In genomic region chr3:88433572-88433971, GRCh38 we compare ENCODE assay signal across 11 cellular contexts.
DNase-seq lines count a peak whose midpoint lies in the region; ATAC-seq and TF ChIP-seq lines count a peak whose summit lies in the region.
"Had no signal": no experiment of that assay in that cellular context is flagged by ENCODE, and none has a peak within 500 bp of the region (broad histone marks: within the 10 kb centered on the region; RNA-seq: fewer than 3 reads in every experiment).

No MANE protein-coding gene starts in this region.

- H3K36me3 ChIP-seq in MM.1S (replicated peaks; ENCODE audit: insufficient read depth, low read length): no peaks in the 10 kb centered on the region
- H3K36me3 ChIP-seq in spleen: no peaks in the 10 kb centered on the region
- no peaks in the 10 kb centered on the region for H3K36me3 ChIP-seq in aorta (ENCODE audit: control insufficient read depth in 1 of 2, insufficient read depth in 2 of 2, low read length in 1 of 2)
- H3K36me3 ChIP-seq in tibial artery: no peaks in the 10 kb centered on the region
- H3K36me3 ChIP-seq in smooth muscle cell (ENCODE audit: low read depth): no peaks in the 10 kb centered on the region

- peak overlapping the region; percentile 69 for H3K4me2 ChIP-seq in MM.1S (ENCODE audit: low read depth, low read length)
- H3K4me2 ChIP-seq in smooth muscle cell: no peak overlapping the region

- intact Hi-C loops in spleen (cut with DNase I; ENCODE audit: low total_unique reads) (no loop called here), aorta (cut with DNase I) (no loop called here), tibial artery (cut with DNase I; ENCODE audit: low total_unique reads) (no loop called here)

- TF ChIP-seq CTCF in MM.1S (IDR thresholded peaks at IDR 0.05; ENCODE audit: low read length) (no peak), spleen (IDR thresholded peaks at IDR 0.05 in 8 of 11, conservative IDR thresholded peaks at IDR 0.05 in 3 of 11) (no peak), tibial artery (IDR thresholded peaks at IDR 0.05) (no peak), smooth muscle cell (IDR thresholded peaks at IDR 0.05; ENCODE audit: borderline replicate concordance, insufficient read depth, poor library complexity, severe bottlenecking) (no peak)

- peak overlapping the region; percentile 60 for H3K27ac ChIP-seq in MM.1S (ENCODE audit: low read length)
- peak overlapping the region in 3 of 8 donors; percentile 17 to 53 (median 48) for H3K27ac ChIP-seq in spleen
- H3K27ac ChIP-seq in aorta (ENCODE audit: low read depth in 1 of 2, low read length in 2 of 2): no peak overlapping the region
- H3K27ac ChIP-seq in tibial artery: no peak overlapping the region
- H3K27ac ChIP-seq in smooth muscle cell (ENCODE audit: low read depth): no peak overlapping the region
- H3K27ac ChIP-seq: 22Rv1 had no signal

- H4K20me1 ChIP-seq in MM.1S (ENCODE audit: insufficient read depth, low read length) (no peaks in the 10 kb centered on the region), smooth muscle cell (ENCODE audit: low read depth) (no peaks in the 10 kb centered on the region)

- H3K9me3 ChIP-seq in MM.1S (replicated peaks; ENCODE audit: insufficient read depth, low read length) (no peaks in the 10 kb centered on the region), spleen (no peaks in the 10 kb centered on the region), aorta (ENCODE audit: control insufficient read depth, low read length) (no peaks in the 10 kb centered on the region), tibial artery (no peaks in the 10 kb centered on the region), smooth muscle cell (replicated peaks; ENCODE audit: low read depth) (no peaks in the 10 kb centered on the region)

- ATAC-seq in HG02759 (IDR thresholded peaks at IDR 0.05; ENCODE audit: unreplicated experiment): peak; percentile 96
- no peak for ATAC-seq in aorta (ENCODE audit: low FRiP score)
- ATAC-seq: left cardiac atrium had no signal

- peak; percentile 66 for DNase-seq in DMS 273 (lab: John Stamatoyannopoulos, UW; ENCODE audit: unreplicated experiment)
- no peak for DNase-seq in DMS 273 treated with DMSO at 0.1 percent for 48 hours (lab: John Stamatoyannopoulos, UW)
- peak; percentile 83 for DNase-seq in MM.1S
- DNase-seq in spleen: peak; percentile 44
- DNase-seq in aorta: no peak
- no peak for DNase-seq in tibial artery
- DNase-seq in smooth muscle cell (lab: John Stamatoyannopoulos, UW; ENCODE audit: unreplicated experiment): no peak
- DNase-seq: effector CD8-positive, alpha-beta T cell; left cardiac atrium had no signal

- 18 to 27% (median 24%) methylated on average over 2 of the region's 2 CpGs for WGBS in spleen, 5 donors
- WGBS in aorta, 2 donors: 6 to 11% methylated on average over 2 of the region's 2 CpGs
- 79% methylated on average over 2 of the region's 2 CpGs for WGBS in smooth muscle cell (ENCODE audit: low lambda C conversion rate)

- peak overlapping the region; percentile 2; the same call in 1 of the 2 replicates for H3K9ac ChIP-seq in MM.1S (ENCODE audit: low read length)
- no peak overlapping the region for H3K9ac ChIP-seq in smooth muscle cell (ENCODE audit: low read depth)

- no peaks in the 10 kb centered on the region for H3K79me2 ChIP-seq in MM.1S (ENCODE audit: low read length)
- no peaks in the 10 kb centered on the region for H3K79me2 ChIP-seq in smooth muscle cell (ENCODE audit: low read depth)

- peaks cover 22% of the 10 kb centered on the region for H3K4me1 ChIP-seq in MM.1S (ENCODE audit: low read length)
- peaks cover 0 to 24% (median 3%) of the 10 kb centered on the region in 6 donors for H3K4me1 ChIP-seq in spleen
- no peaks in the 10 kb centered on the region for H3K4me1 ChIP-seq in aorta (ENCODE audit: control insufficient read depth in 1 of 2, insufficient read depth in 2 of 2, low read length in 2 of 2)
- peaks cover 0 to 6% (median 0%) of the 10 kb centered on the region in 4 donors for H3K4me1 ChIP-seq in tibial artery
- no peaks in the 10 kb centered on the region for H3K4me1 ChIP-seq in smooth muscle cell (ENCODE audit: low read depth)

- H3F3A ChIP-seq in MM.1S (ENCODE audit: insufficient read depth, low read length) (no peaks in the 10 kb centered on the region), smooth muscle cell (ENCODE audit: low read depth) (no peaks in the 10 kb centered on the region)

- no peak for TF ChIP-seq POLR2A in spleen (IDR thresholded peaks at IDR 0.05)

- H3K27me3 ChIP-seq in MM.1S (replicated peaks; ENCODE audit: insufficient read depth, low read length) (no peaks in the 10 kb centered on the region), spleen (replicated peaks in 1 of 7) (no peaks in the 10 kb centered on the region), aorta (ENCODE audit: control insufficient read depth in 1 of 2, insufficient read depth in 2 of 2, low read length in 1 of 2) (no peaks in the 10 kb centered on the region), tibial artery (no peaks in the 10 kb centered on the region), smooth muscle cell (ENCODE audit: low read depth) (no peaks in the 10 kb centered on the region)

- peak overlapping the region; percentile 69; the same call in 1 of the 2 replicates for H2AFZ ChIP-seq in MM.1S (ENCODE audit: low read length)
- no peak overlapping the region for H2AFZ ChIP-seq in smooth muscle cell (ENCODE audit: low read depth)

- H3K4me3 ChIP-seq in MM.1S (ENCODE audit: low read length): peak overlapping the region; percentile 5; the same call in 1 of the 2 replicates
- no peak overlapping the region for H3K4me3 ChIP-seq in spleen
- H3K4me3 ChIP-seq in aorta (ENCODE audit: low read length in 2 of 2): no peak overlapping the region
- H3K4me3 ChIP-seq in tibial artery: no peak overlapping the region
- no peak overlapping the region for H3K4me3 ChIP-seq in smooth muscle cell

- H3K9me2 ChIP-seq in MM.1S (replicated peaks; ENCODE audit: insufficient read depth, low read length): no peaks in the 10 kb centered on the region

Comparison
In these comparisons a context has a peak if more than half of its experiments do, and no peak if none do; other contexts are left out.
1. DNase-seq: peak in DMS 273 (single experiment), MM.1S (single experiment) and spleen (single experiment); none in DMS 273 treated with DMSO at 0.1 percent for 48 hours (single experiment), aorta (0 of 2), tibial artery (0 of 2) and smooth muscle cell (single experiment).